ENCODE assay signal across 11 cellular contexts in the genomic region with DNA sequence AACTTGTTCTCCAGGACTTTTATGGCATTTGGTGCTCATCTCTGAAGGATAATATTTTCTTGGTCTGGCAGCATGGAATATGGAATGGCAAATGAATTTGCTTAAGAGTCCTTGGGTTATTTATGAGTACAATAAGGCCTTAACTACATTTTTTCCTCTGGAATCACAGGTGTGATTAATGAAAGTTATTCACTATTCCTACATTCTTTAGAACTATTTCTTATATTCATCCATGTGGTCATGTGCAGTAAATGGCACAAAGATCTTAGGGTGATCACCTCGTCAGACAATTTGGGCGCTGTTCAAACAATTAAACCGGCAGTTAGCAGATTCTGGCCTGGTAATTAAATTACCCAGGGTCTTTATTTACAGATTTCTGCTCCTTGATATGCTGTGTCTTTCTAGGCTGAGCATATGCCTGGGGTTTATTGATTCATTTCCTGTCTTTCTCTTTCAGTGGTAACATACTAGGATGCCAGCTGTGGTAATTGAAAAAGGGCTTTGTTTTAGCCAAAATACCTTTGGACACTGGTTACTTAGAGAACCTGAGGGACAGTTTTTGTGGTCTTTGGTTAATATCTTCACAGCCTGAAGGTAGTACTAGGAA. TPM values are rescaled to one million over a fixed set of nuclear protein-coding genes. Genes with fewer than 3 reads are reported as not detected.
DNase-seq lines count a peak whose midpoint lies in the region; ATAC-seq and TF ChIP-seq lines count a peak whose summit lies in the region.
"Had no signal": no experiment of that assay in that cellular context is flagged by ENCODE, and none has a peak within 500 bp of the region (broad histone marks: within the 10 kb centered on the region; RNA-seq: fewer than 3 reads in every experiment).

No MANE protein-coding gene starts in this region.

- no peak overlapping the region for H3K4me3 ChIP-seq in psoas muscle
- H3K4me3 ChIP-seq: MG63 had no signal

- H3K27ac ChIP-seq in cingulate gyrus (ENCODE audit: low read depth, low read length) (peak overlapping the region; percentile 41), psoas muscle (peak overlapping the region; percentile 56)

- H3K9me3 Mint-ChIP-seq in glutamatergic neuron (ENCODE audit: unreplicated experiment), result no peaks in the 10 kb centered on the region

- H3K27ac Mint-ChIP-seq in glutamatergic neuron (ENCODE audit: unreplicated experiment), result no peak overlapping the region

- no peaks in the 10 kb centered on the region for H3K9me3 ChIP-seq in psoas muscle
- H3K9me3 ChIP-seq: MG63 had no signal

- peaks cover 11% of the 10 kb centered on the region for H3K4me1 Mint-ChIP-seq in glutamatergic neuron (ENCODE audit: low read depth, unreplicated experiment)

- intact Hi-C loops in psoas muscle (cut with DNase I), result loop anchor here in 1 of 2 donors (5.0 kb wide), 1 partner anchor 33 kb away; no protein-coding TSS in a partner anchor

- peaks cover 56% of the 10 kb centered on the region for H3K4me1 ChIP-seq in psoas muscle

- H3K4me3 Mint-ChIP-seq in glutamatergic neuron (ENCODE audit: unreplicated experiment), result no peak overlapping the region

- peaks cover 0 to 9% of the 10 kb centered on the region in 2 donors for H3K36me3 ChIP-seq in psoas muscle (ENCODE audit: insufficient read depth in 1 of 2, low read depth in 1 of 2)

- TF ChIP-seq CTCF in psoas muscle (IDR thresholded peaks at IDR 0.05) (no peak), glutamatergic neuron (IDR thresholded peaks at IDR 0.05; ENCODE audit: partially characterized antibody, unreplicated experiment) (no peak)

- H3K27me3 ChIP-seq in psoas muscle (ENCODE audit: insufficient read depth in 3 of 3, low read length in 2 of 3), result no peaks in the 10 kb centered on the region
- H3K27me3 ChIP-seq: MG63 had no signal

- ATAC-seq in GM19463 (IDR thresholded peaks at IDR 0.05; ENCODE audit: unreplicated experiment) (peak; percentile 51), psoas muscle (no peak), HG03520 (IDR thresholded peaks at IDR 0.05; ENCODE audit: unreplicated experiment) (no peak), GM18858 (IDR thresholded peaks at IDR 0.05; ENCODE audit: unreplicated experiment) (no peak)

- H3K36me3 Mint-ChIP-seq in glutamatergic neuron (ENCODE audit: unreplicated experiment), result no peaks in the 10 kb centered on the region

- peaks cover 1% of the 10 kb centered on the region for H3K27me3 Mint-ChIP-seq in glutamatergic neuron (ENCODE audit: unreplicated experiment)

- WGBS in psoas muscle, 3 donors, result 24 to 46% (median 46%) methylated on average over 3 of the region's 3 CpGs

- DNase-seq in NCI-H226, result peak; percentile 18
- DNase-seq in psoas muscle, result no peak
- DNase-seq in mucosa of gallbladder (ENCODE audit: low spot score), result no peak
- no peak for DNase-seq in glutamatergic neuron
- DNase-seq: aorta, islet precursor cell, MG63 had no signal

RNA-seq across cellular contexts. Expression of a gene that starts 31.6 kb away (rescaled TPM):
- total RNA-seq in psoas muscle (10 to 100 TPM; 20.5 to 69.6 (median 34.9) TPM), mucosa of gallbladder (27.6 TPM), glutamatergic neuron (ENCODE audit: unreplicated experiment) (10.1 TPM)
- 10 to 100 TPM in 2 of 3 donors, 1 to 10 TPM in 1; 9.0 to 30.4 (median 26.6) TPM for polyA plus RNA-seq in psoas muscle
